In genomic region chr3:78878011-78878410, GRCh38 we compare ENCODE assay signal across 1 cellular context.
TF ChIP-seq lines count a peak whose summit lies in the region.

No MANE protein-coding gene starts in this region.

TF ChIP-seq in GM23338, 12 proteins besides CTCF, POLR2A, EP300 and RAD21:
- TF ChIP-seq ZNF462 (CRISPR knock-in tag; IDR thresholded peaks at IDR 0.05) (no peak), ZNF331 (CRISPR knock-in tag; IDR thresholded peaks at IDR 0.05; ENCODE audit: low read depth) (no peak), REST (IDR thresholded peaks at IDR 0.05; ENCODE audit: unreplicated experiment) (no peak), ZNF114 (CRISPR knock-in tag; IDR thresholded peaks at IDR 0.05) (no peak), NANOG (IDR thresholded peaks at IDR 0.05; ENCODE audit: borderline replicate concordance) (no peak), ETS1 (IDR thresholded peaks at IDR 0.05) (no peak), EZH2phosphoT487 (IDR thresholded peaks at IDR 0.05; ENCODE audit: unreplicated experiment) (no peak), JUNB (IDR thresholded peaks at IDR 0.05; ENCODE audit: unreplicated experiment) (no peak), EZH2 (IDR thresholded peaks at IDR 0.05; ENCODE audit: low read depth, unreplicated experiment) (no peak), STAT1 (IDR thresholded peaks at IDR 0.05; ENCODE audit: unreplicated experiment) (no peak), CREB1 (CRISPR knock-in tag; IDR thresholded peaks at IDR 0.05; ENCODE audit: low read depth) (no peak), POLR2AphosphoS5 (IDR thresholded peaks at IDR 0.05; ENCODE audit: low read depth) (no peak)
